8 cellular contexts compared by ENCODE assay signal in genomic region chr17:46194393-46195216, GRCh38. TPM values are rescaled to one million over a fixed set of nuclear protein-coding genes. Genes with fewer than 3 reads are reported as not detected.
DNase-seq lines count a peak whose midpoint lies in the region; ATAC-seq and TF ChIP-seq lines count a peak whose summit lies in the region.

No MANE protein-coding gene starts in this region.

- in situ Hi-C loops in SK-MEL-5 (cut with HindIII; ENCODE audit: low pct_unique_long_range_greater_than_20kb, low sequenced_read_pairs), result no loop called here

- H3K9me3 Mint-ChIP-seq in brain, result no peaks in the 10 kb centered on the region

- peak; percentile 61 to 66 for TF ChIP-seq RAD21 in liver (IDR thresholded peaks at IDR 0.05)

- WGBS in HUES64, result 66% methylated on average over 9 of the region's 9 CpGs
- 37% methylated on average over 9 of the region's 9 CpGs for WGBS in liver

- H3K4me1 ChIP-seq in HUES64 (ENCODE audit: insufficient read depth, low read length) (peaks cover 24% of the 10 kb centered on the region), liver (ENCODE audit: control insufficient read depth in 4 of 4, insufficient read depth in 4 of 4, low read length in 3 of 4) (peaks cover 3 to 23% (median 18%) of the 10 kb centered on the region in 4 donors)

- peaks cover 4% of the 10 kb centered on the region; the same call in 1 of the 2 replicates for H3K36me3 ChIP-seq in HUES64 (ENCODE audit: insufficient read depth, low read length)
- H3K36me3 ChIP-seq in liver (ENCODE audit: control insufficient read depth in 4 of 4, insufficient read depth in 3 of 4, low read depth in 1 of 4, low read length in 3 of 4), result no peaks in the 10 kb centered on the region

- peaks cover 19% of the 10 kb centered on the region for H3K36me3 Mint-ChIP-seq in brain

- H3K27me3 ChIP-seq in HUES64 (ENCODE audit: insufficient read depth, low read length), result no peaks in the 10 kb centered on the region
- H3K27me3 ChIP-seq in liver (ENCODE audit: control insufficient read depth in 4 of 4, insufficient read depth in 4 of 4, low read length in 3 of 4), result no peaks in the 10 kb centered on the region

- H3K27me3 Mint-ChIP-seq in brain, result peaks cover 16% of the 10 kb centered on the region

- H3K4me3 ChIP-seq in HUES64 (ENCODE audit: low read length), result peak overlapping the region; percentile 90
- H3K4me3 ChIP-seq in liver (ENCODE audit: low read depth in 1 of 3, low read length in 3 of 3), result peak overlapping the region in 2 of 3 donors; percentile 54 to 74

- H3K9ac ChIP-seq in HUES64 (ENCODE audit: low read depth, low read length) (no peak overlapping the region; the same call in 1 of the 2 replicates), liver (ENCODE audit: low read depth in 1 of 2, low read length in 2 of 2) (peak overlapping the region; percentile 8 to 82)

- peak overlapping the region; percentile 97; the same call in 1 of the 2 replicates for H3K27ac ChIP-seq in HUES64 (ENCODE audit: low read depth, low read length)
- H3K27ac ChIP-seq in liver (ENCODE audit: low read depth in 1 of 2, low read length in 2 of 2), result peak overlapping the region; percentile 97 to 99

- peak; percentile 64 to 74 for TF ChIP-seq CTCF in brain (conservative IDR thresholded peaks at IDR 0.05)
- peak; percentile 49 for TF ChIP-seq CTCF in liver (IDR thresholded peaks at IDR 0.05; ENCODE audit: low read depth, low read length, missing input control)

- peak; percentile 19 for ATAC-seq in stimulated activated naive CD8-positive, alpha-beta T cell treated with anti-CD3 and anti-CD28 coated beads, Interleukin-15, Interleukin-2, amounts not matched to agents 100 U/mL and 50 U/mL, for 24 hours
- ATAC-seq in GM18498 (IDR thresholded peaks at IDR 0.05; ENCODE audit: unreplicated experiment) (no peak), GM21526 (IDR thresholded peaks at IDR 0.05; ENCODE audit: low FRiP score, unreplicated experiment) (no peak)

- H3K27ac Mint-ChIP-seq in brain, result peak overlapping the region; percentile 74 to 97 (median 92)

- H3K9me3 ChIP-seq in HUES64 (ENCODE audit: insufficient read depth, low read depth, low read length) (peaks cover 9% of the 10 kb centered on the region; the same call in 1 of the 2 replicates), liver (ENCODE audit: control insufficient read depth in 4 of 4, low read length in 3 of 4) (no peaks in the 10 kb centered on the region)

- H3K4me1 Mint-ChIP-seq in brain, result peaks cover 41% of the 10 kb centered on the region

- peak overlapping the region; percentile 78 to 91 (median 85) for H3K4me3 Mint-ChIP-seq in brain

- peak; percentile 53 for DNase-seq in DMS53 treated with DMSO at 0.1 percent for 48 hours (lab: John Stamatoyannopoulos, UW; ENCODE audit: unreplicated experiment)
- peak; percentile 71 for DNase-seq in SK-MEL-5 (ENCODE audit: low read depth, low spot score)
- DNase-seq in stimulated activated naive CD8-positive, alpha-beta T cell treated with anti-CD3 and anti-CD28 coated beads, Interleukin-15, Interleukin-2, amounts not matched to agents 100 U/mL and 50 U/mL, for 24 hours, result peak; percentile 42

TF ChIP-seq in liver, 16 proteins besides CTCF, POLR2A, EP300 and RAD21:
- no peak for TF ChIP-seq HNF4G (IDR thresholded peaks at IDR 0.05)
- TF ChIP-seq EGR1 (IDR thresholded peaks at IDR 0.05; ENCODE audit: low read depth in 2 of 2), result no peak
- TF ChIP-seq SP1 (IDR thresholded peaks at IDR 0.05), result no peak
- TF ChIP-seq GABPA (IDR thresholded peaks at IDR 0.05 in 1 of 2, conservative IDR thresholded peaks at IDR 0.05 in 1 of 2), result peak in 1 of 2 donors; percentile 2
- no peak for TF ChIP-seq JUND (IDR thresholded peaks at IDR 0.05)
- TF ChIP-seq REST (IDR thresholded peaks at IDR 0.05), result no peak

RNA-seq across cellular contexts. Expression of gene KANSL1, which starts 1.4 kb away (rescaled TPM):
- polyA plus RNA-seq in HUES64 (2013, experiment 1 of 2), result 30.6 TPM
- 31.4 TPM for polyA plus RNA-seq in HUES64 (2013, experiment 2 of 2)
- 34.7 and 35.6 TPM in 2 replicates for total RNA-seq in SK-MEL-5 (2014; rRNA removed; shearing (Covaris generic))
- 27.4 and 38.8 TPM in 2 replicates for polyA plus RNA-seq in SK-MEL-5 (2015; cell fraction: cytosol; rRNA removed)
- 79.1 and 96.4 TPM in 2 replicates for polyA plus RNA-seq in SK-MEL-5 (2015; cell fraction: nucleus; rRNA removed)
- 25.7 TPM for polyA plus RNA-seq in brain (ENCODE audit: insufficient read depth, low read depth, low replicate concordance)
- 10 to 100 TPM; 37.5 to 86.3 TPM for total RNA-seq in liver
- 10 to 100 TPM in 1 of 2 donors, 1 to 10 TPM in 1; 5.5 to 10.5 TPM for polyA plus RNA-seq in liver
